In the genomic region with DNA sequence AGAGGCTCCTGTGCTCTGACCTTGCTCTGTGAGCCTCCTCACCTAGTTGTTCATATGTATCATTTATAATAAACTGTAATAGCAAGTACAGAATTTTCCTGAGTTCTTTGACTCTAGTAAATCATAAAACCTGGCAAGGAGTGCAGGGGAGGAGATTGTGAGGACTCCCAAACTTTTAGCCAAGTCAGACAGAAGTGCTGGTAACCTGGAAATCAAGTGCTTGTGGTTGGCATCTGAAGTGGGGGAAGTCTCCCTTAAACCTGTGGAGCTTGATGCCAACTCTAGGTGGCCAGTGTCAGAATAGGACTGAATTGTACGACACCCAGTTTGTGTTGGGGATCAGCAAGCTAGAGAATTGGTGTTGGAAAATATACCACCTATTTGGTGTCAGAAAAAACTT, we compare ENCODE assay signal across 32 cellular contexts.
"Had no signal": no experiment of that assay in that cellular context is flagged by ENCODE, and none has a peak within 500 bp of the region (broad histone marks: within the 10 kb centered on the region; RNA-seq: fewer than 3 reads in every experiment).

No MANE protein-coding gene starts in this region.

- H3K27me3 Mint-ChIP-seq: activated naive CD8-positive, alpha-beta T cell treated with anti-CD3 and anti-CD28 coated beads, Interleukin-2, amount 50 U/mL, for 24 hours had no signal

- ATAC-seq: activated CD4-positive, alpha-beta T cell treated with anti-CD3 and anti-CD28 coated beads for 36 hours; activated naive CD8-positive, alpha-beta T cell treated with anti-CD3 and anti-CD28 coated beads, Interleukin-2, amount 50 U/mL, for 24 hours; activated T-cell treated with anti-CD3 and anti-CD28 coated beads, Interleukin-2, amount 50 U/mL, for 4 hours; activated T-helper 17 cell treated with anti-CD3 and anti-CD28 coated beads, Interleukin-2, amount 50 U/mL, for 72 hours; body of pancreas; effector memory CD8-positive, alpha-beta T cell; gastroesophageal sphincter; T-helper 17 cell had no signal

- H3K4me1 ChIP-seq: adrenal gland, body of pancreas, esophagus squamous epithelium, gastroesophageal sphincter had no signal

- H3K4me1 Mint-ChIP-seq: activated CD4-positive, alpha-beta memory T cell treated with anti-CD3 and anti-CD28 coated beads, Interleukin-2, amount 10 ng/mL, durations not matched to agents 7 days and 5 days; activated CD4-positive, alpha-beta T cell treated with anti-CD3 and anti-CD28 coated beads for 36 hours; activated CD4-positive, alpha-beta T cell treated with anti-CD3 and anti-CD28 coated beads, Interleukin-2, amount 10 ng/mL, durations not matched to agents 7 days and 5 days; activated naive CD4-positive, alpha-beta T cell treated with anti-CD3 and anti-CD28 coated beads, Interleukin-2, amount 50 U/mL, for 24 hours; activated naive CD8-positive, alpha-beta T cell treated with anti-CD3 and anti-CD28 coated beads for 36 hours; activated naive CD8-positive, alpha-beta T cell treated with anti-CD3 and anti-CD28 coated beads, Interleukin-2, amount 50 U/mL, for 24 hours; activated T-helper 17 cell treated with anti-CD3 and anti-CD28 coated beads, Interleukin-2, amount 50 U/mL, for 72 hours; T-helper 17 cell had no signal

- H3K27ac Mint-ChIP-seq: activated CD4-positive, alpha-beta memory T cell treated with anti-CD3 and anti-CD28 coated beads, Interleukin-2, amount 10 ng/mL, durations not matched to agents 7 days and 5 days; activated CD4-positive, alpha-beta T cell treated with anti-CD3 and anti-CD28 coated beads for 36 hours; activated CD4-positive, alpha-beta T cell treated with anti-CD3 and anti-CD28 coated beads, Interleukin-2, amount 10 ng/mL, durations not matched to agents 7 days and 5 days; activated naive CD4-positive, alpha-beta T cell treated with anti-CD3 and anti-CD28 coated beads for 36 hours; activated naive CD4-positive, alpha-beta T cell treated with anti-CD3 and anti-CD28 coated beads, Interleukin-2, amount 50 U/mL, for 24 hours; activated naive CD8-positive, alpha-beta T cell treated with anti-CD3 and anti-CD28 coated beads for 36 hours; activated naive CD8-positive, alpha-beta T cell treated with anti-CD3 and anti-CD28 coated beads, Interleukin-2, amount 50 U/mL, for 24 hours; activated T-helper 17 cell treated with anti-CD3 and anti-CD28 coated beads, Interleukin-2, amount 50 U/mL, for 72 hours; effector memory CD8-positive, alpha-beta T cell; T-helper 17 cell; T-helper 2 cell treated with Interferon-gamma antibody and Interleukin-4, amounts not matched to agents 5 μg/mL and 100 μg/mL, for 36 hours had no signal

- H3K9me3 ChIP-seq: adrenal gland, body of pancreas, esophagus squamous epithelium, gastroesophageal sphincter had no signal

- H3K36me3 ChIP-seq: adrenal gland, esophagus squamous epithelium, gastroesophageal sphincter, WERI-Rb-1 had no signal

- H3K27ac ChIP-seq: adrenal gland, body of pancreas, esophagus squamous epithelium, gastroesophageal sphincter, WERI-Rb-1 had no signal

- H3K27me3 ChIP-seq: adrenal gland, body of pancreas, esophagus squamous epithelium, gastroesophageal sphincter had no signal

- H3K4me3 ChIP-seq: adrenal gland, body of pancreas, esophagus squamous epithelium, gastroesophageal sphincter had no signal

- H3K36me3 Mint-ChIP-seq: activated naive CD4-positive, alpha-beta T cell treated with anti-CD3 and anti-CD28 coated beads, Interleukin-2, amount 50 U/mL, for 24 hours had no signal

- H3K4me3 Mint-ChIP-seq: activated CD4-positive, alpha-beta memory T cell treated with anti-CD3 and anti-CD28 coated beads, Interleukin-2, amount 10 ng/mL, durations not matched to agents 7 days and 5 days; activated CD4-positive, alpha-beta T cell treated with anti-CD3 and anti-CD28 coated beads for 36 hours; activated CD4-positive, alpha-beta T cell treated with anti-CD3 and anti-CD28 coated beads, Interleukin-2, amount 10 ng/mL, durations not matched to agents 7 days and 5 days; activated naive CD4-positive, alpha-beta T cell treated with anti-CD3 and anti-CD28 coated beads for 36 hours; activated naive CD4-positive, alpha-beta T cell treated with anti-CD3 and anti-CD28 coated beads, Interleukin-2, amount 50 U/mL, for 24 hours; activated naive CD8-positive, alpha-beta T cell treated with anti-CD3 and anti-CD28 coated beads for 36 hours; activated naive CD8-positive, alpha-beta T cell treated with anti-CD3 and anti-CD28 coated beads, Interleukin-2, amount 50 U/mL, for 24 hours; activated T-cell treated with anti-CD3 and anti-CD28 coated beads, Interleukin-2, amount 50 U/mL, for 4 hours; activated T-helper 17 cell treated with anti-CD3 and anti-CD28 coated beads, Interleukin-2, amount 50 U/mL, for 72 hours; effector memory CD8-positive, alpha-beta T cell; T-helper 17 cell; T-helper 2 cell treated with Interferon-gamma antibody and Interleukin-4, amounts not matched to agents 5 μg/mL and 100 μg/mL, for 36 hours had no signal

- DNase-seq: activated CD4-positive, alpha-beta memory T cell treated with anti-CD3 and anti-CD28 coated beads, Interleukin-2, amount 10 ng/mL, durations not matched to agents 7 days and 5 days; activated CD4-positive, alpha-beta T cell treated with anti-CD3 and anti-CD28 coated beads for 36 hours; activated CD4-positive, alpha-beta T cell treated with anti-CD3 and anti-CD28 coated beads, Interleukin-2, amount 10 ng/mL, durations not matched to agents 7 days and 5 days; activated CD4-positive, alpha-beta T cell treated with anti-CD3 and anti-CD28 coated beads, Interleukin-2, amount 50 U/mL, for 4 hours; activated CD4-positive, CD25-positive, alpha-beta regulatory T cell; activated CD4-positive, CD25-positive, alpha-beta regulatory T cell treated with anti-CD3 and anti-CD28 coated beads, Interleukin-2, amount 50 U/mL, for 72 hours; activated effector memory CD4-positive, alpha-beta T cell treated with Interleukin-2 at 50 U/mL for 16 hours; activated gamma-delta T cell treated with Interleukin-2 at 50 U/mL for 16 hours; activated naive CD4-positive, alpha-beta T cell treated with anti-CD3 and anti-CD28 coated beads for 36 hours; activated naive CD8-positive, alpha-beta T cell treated with anti-CD3 and anti-CD28 coated beads for 36 hours; activated naive CD8-positive, alpha-beta T cell treated with anti-CD3 and anti-CD28 coated beads, Interleukin-2, amount 50 U/mL, for 24 hours; activated T-cell treated with anti-CD3 and anti-CD28 coated beads, Interleukin-2, amount 50 U/mL, for 4 hours; adrenal gland; amygdala; aorta; body of pancreas; caudate nucleus; cortex of kidney; dermis blood vessel endothelial cell; effector CD4-positive, alpha-beta T cell; effector memory CD8-positive, alpha-beta T cell; erythroblast; esophagus squamous epithelium; foreskin melanocyte; T-helper 1 cell; T-helper 17 cell; T1000; WERI-Rb-1 had no signal
